2 cellular contexts compared by ENCODE assay signal in the genomic region with DNA sequence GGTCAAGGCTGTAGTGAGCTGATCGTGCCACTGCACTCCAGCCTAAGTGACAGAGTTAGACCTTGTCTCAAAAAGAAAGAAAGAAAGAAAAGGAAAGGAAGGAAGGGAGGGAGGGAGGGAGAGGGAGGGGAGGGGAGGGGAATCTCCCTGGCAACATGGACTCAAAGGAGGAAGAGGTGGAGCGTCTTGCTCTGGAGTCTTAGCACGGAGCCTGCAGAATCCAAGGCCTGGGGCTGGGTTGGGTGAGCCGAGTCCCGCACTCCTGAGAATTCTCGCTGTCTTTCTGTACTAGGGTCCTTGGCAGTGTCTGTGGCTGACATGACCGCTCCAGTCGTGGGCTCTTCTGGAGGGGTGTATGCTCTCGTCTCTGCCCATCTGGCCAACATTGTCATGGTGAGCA.
TF ChIP-seq lines count a peak whose summit lies in the region.

No MANE protein-coding gene starts in this region.

TF ChIP-seq in GM23338, 12 proteins besides CTCF, POLR2A, EP300 and RAD21:
- TF ChIP-seq EZH2 (IDR thresholded peaks at IDR 0.05; ENCODE audit: low read depth, unreplicated experiment) (no peak), ZNF114 (CRISPR knock-in tag; IDR thresholded peaks at IDR 0.05) (no peak)

TF ChIP-seq in H1, 55 proteins besides CTCF, POLR2A, EP300 and RAD21:
- TF ChIP-seq RFX5 (IDR thresholded peaks at IDR 0.05; ENCODE audit: borderline replicate concordance, low read depth, low read length) (no peak), TAF1 (IDR thresholded peaks at IDR 0.05; ENCODE audit: low read depth, low read length) (no peak), POLR2AphosphoS5 (IDR thresholded peaks at IDR 0.05; ENCODE audit: low read depth, low read length) (no peak), CHD1 (IDR thresholded peaks at IDR 0.05; ENCODE audit: low read depth, low read length) (no peak), POU5F1 (IDR thresholded peaks at IDR 0.05; ENCODE audit: low read depth, low read length) (no peak), CBX8 (IDR thresholded peaks at IDR 0.05; ENCODE audit: borderline replicate concordance, low read depth, low read length) (no peak), SIN3A (conservative IDR thresholded peaks at IDR 0.05 in 1 of 2, IDR thresholded peaks at IDR 0.05 in 1 of 2; ENCODE audit: low read depth in 1 of 2, low read length in 2 of 2) (no peak), BRCA1 (IDR thresholded peaks at IDR 0.05; ENCODE audit: low read depth, low read length) (no peak), ZNF274 (IDR thresholded peaks at IDR 0.05; ENCODE audit: borderline replicate concordance, extremely low read depth, low read length) (no peak), PHF8 (conservative IDR thresholded peaks at IDR 0.05; ENCODE audit: low read depth, low read length) (no peak), KDM5A (IDR thresholded peaks at IDR 0.05; ENCODE audit: low read length) (no peak), JUND (IDR thresholded peaks at IDR 0.05; ENCODE audit: low read length) (no peak), TCF12 (IDR thresholded peaks at IDR 0.05; ENCODE audit: low read depth, low read length) (no peak), CHD7 (IDR thresholded peaks at IDR 0.05; ENCODE audit: insufficient replicate concordance, low read length) (no peak), CTBP2 (IDR thresholded peaks at IDR 0.05; ENCODE audit: borderline replicate concordance, insufficient read depth, insufficient read length, low read length) (no peak), TEAD4 (IDR thresholded peaks at IDR 0.05; ENCODE audit: low read depth, low read length) (no peak)
- TF ChIP-seq, protein P1, sequence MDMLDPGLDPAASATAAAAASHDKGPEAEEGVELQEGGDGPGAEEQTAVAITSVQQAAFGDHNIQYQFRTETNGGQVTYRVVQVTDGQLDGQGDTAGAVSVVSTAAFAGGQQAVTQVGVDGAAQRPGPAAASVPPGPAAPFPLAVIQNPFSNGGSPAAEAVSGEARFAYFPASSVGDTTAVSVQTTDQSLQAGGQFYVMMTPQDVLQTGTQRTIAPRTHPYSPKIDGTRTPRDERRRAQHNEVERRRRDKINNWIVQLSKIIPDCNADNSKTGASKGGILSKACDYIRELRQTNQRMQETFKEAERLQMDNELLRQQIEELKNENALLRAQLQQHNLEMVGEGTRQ (IDR thresholded peaks at IDR 0.05; ENCODE audit: low read length) = no peak
